In the genomic region with DNA sequence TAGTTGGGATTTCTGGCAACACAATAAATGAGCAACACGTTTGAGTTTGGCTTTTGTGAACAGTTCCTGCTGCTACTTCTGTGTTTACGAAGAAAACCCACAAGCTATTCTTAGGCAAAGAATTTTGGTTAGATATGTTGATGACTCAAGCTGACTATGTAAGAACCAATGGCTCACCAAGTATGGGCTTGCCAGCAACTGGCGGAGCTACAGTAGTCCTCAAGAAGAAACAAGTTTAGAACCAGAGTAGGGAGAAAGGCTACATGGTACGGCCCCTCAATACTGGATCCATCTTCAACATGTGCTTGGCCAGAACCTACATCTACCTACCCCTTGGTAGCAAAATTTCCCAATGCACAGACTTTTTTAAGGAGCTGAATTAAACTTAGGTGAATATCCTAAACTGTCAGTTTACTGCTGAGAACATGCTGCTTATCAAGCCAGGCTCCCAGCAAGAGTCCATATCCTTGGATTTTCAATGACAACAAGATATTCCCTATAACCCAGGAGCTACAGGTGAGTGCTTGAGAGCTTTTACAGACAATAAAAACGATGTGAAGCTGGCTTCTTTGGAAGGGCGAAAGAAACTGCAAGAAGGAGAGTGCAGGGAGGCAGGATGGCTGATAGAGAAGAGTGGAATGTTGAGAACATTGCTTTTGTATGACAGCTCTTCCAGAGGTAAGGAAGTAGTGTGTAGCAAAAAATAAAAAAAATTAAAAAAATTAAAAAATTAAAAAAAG, we compare ENCODE assay signal across 8 cellular contexts.
DNase-seq lines count a peak whose midpoint lies in the region; ATAC-seq and TF ChIP-seq lines count a peak whose summit lies in the region.

No MANE protein-coding gene starts in this region.

- no peaks in the 10 kb centered on the region for H3K27me3 Mint-ChIP-seq in activated T-helper 2 cell treated with anti-CD3 and anti-CD28 coated beads, Interferon-gamma antibody, Interleukin-2, Interleukin-4, amounts not matched to agents 10 μg/mL and 5 μg/mL and 100 μg/mL, durations not matched to agents 14 hours and 24 hours and 36 hours (ENCODE audit: low read depth)
- H3K27me3 Mint-ChIP-seq in immature natural killer cell (ENCODE audit: low read depth in 3 of 3), result peaks cover 0 to 2% (median 0%) of the 10 kb centered on the region in 3 donors

- H3K9me3 ChIP-seq in iPS-20b (ENCODE audit: insufficient read depth, low read depth, low read length) (no peaks in the 10 kb centered on the region), tibial nerve (no peaks in the 10 kb centered on the region)

- H3K36me3 ChIP-seq in iPS-20b (ENCODE audit: insufficient read depth, low read depth, low read length) (no peaks in the 10 kb centered on the region), tibial nerve (no peaks in the 10 kb centered on the region)

- intact Hi-C loops in activated T-helper 2 cell treated with anti-CD3 and anti-CD28 coated beads, Interferon-gamma antibody, Interleukin-2, Interleukin-4, amounts not matched to agents 10 μg/mL and 5 μg/mL and 100 μg/mL, durations not matched to agents 14 hours and 24 hours and 36 hours (cut with micrococcal nuclease), result loop anchor here (2.0 to 5.0 kb wide), 5 partner anchors 37 to 312 kb away; no protein-coding TSS in a partner anchor

- H3K4me1 ChIP-seq in iPS-20b (ENCODE audit: insufficient read depth, low read length) (peaks cover 20% of the 10 kb centered on the region), tibial nerve (peaks cover 0 to 69% (median 15%) of the 10 kb centered on the region in 4 donors)

- H3K27ac ChIP-seq in iPS-20b (ENCODE audit: low read length) (peak overlapping the region; percentile 8), tibial nerve (peak overlapping the region in 2 of 4 donors; percentile 51 to 64)

- peaks cover 79% of the 10 kb centered on the region for H3K4me1 Mint-ChIP-seq in activated T-helper 2 cell treated with anti-CD3 and anti-CD28 coated beads, Interferon-gamma antibody, Interleukin-2, Interleukin-4, amounts not matched to agents 10 μg/mL and 5 μg/mL and 100 μg/mL, durations not matched to agents 14 hours and 24 hours and 36 hours (ENCODE audit: low read depth)
- H3K4me1 Mint-ChIP-seq in immature natural killer cell, result peaks cover 17 to 19% of the 10 kb centered on the region in 2 donors

- no peaks in the 10 kb centered on the region for H3K9me3 Mint-ChIP-seq in activated T-helper 2 cell treated with anti-CD3 and anti-CD28 coated beads, Interferon-gamma antibody, Interleukin-2, Interleukin-4, amounts not matched to agents 10 μg/mL and 5 μg/mL and 100 μg/mL, durations not matched to agents 14 hours and 24 hours and 36 hours
- H3K9me3 Mint-ChIP-seq in immature natural killer cell, result no peaks in the 10 kb centered on the region

- peak; percentile 90 for ATAC-seq in GM19351 (IDR thresholded peaks at IDR 0.05; ENCODE audit: unreplicated experiment)
- ATAC-seq in HG03558 (IDR thresholded peaks at IDR 0.05; ENCODE audit: extremely low read depth, unreplicated experiment), result peak; percentile 53
- no peak for ATAC-seq in GM19324 (IDR thresholded peaks at IDR 0.05; ENCODE audit: low FRiP score, unreplicated experiment)

- 41 to 48% methylated on average over 6 of the region's 6 CpGs for WGBS in tibial nerve, 2 donors

- H3K36me3 Mint-ChIP-seq in activated T-helper 2 cell treated with anti-CD3 and anti-CD28 coated beads, Interferon-gamma antibody, Interleukin-2, Interleukin-4, amounts not matched to agents 10 μg/mL and 5 μg/mL and 100 μg/mL, durations not matched to agents 14 hours and 24 hours and 36 hours (ENCODE audit: low read depth), result peaks cover 34% of the 10 kb centered on the region
- peaks cover 4 to 19% (median 7%) of the 10 kb centered on the region in 3 donors for H3K36me3 Mint-ChIP-seq in immature natural killer cell

- H3K27me3 ChIP-seq in iPS-20b (ENCODE audit: insufficient read depth, low read length), result no peaks in the 10 kb centered on the region
- no peaks in the 10 kb centered on the region for H3K27me3 ChIP-seq in tibial nerve

- H3K4me3 ChIP-seq in iPS-20b (ENCODE audit: low read length) (peak overlapping the region; percentile 39), tibial nerve (no peak overlapping the region)

- TF ChIP-seq EP300 in tibial nerve (IDR thresholded peaks at IDR 0.05), result peak in 1 of 2 donors; percentile 57

- TF ChIP-seq CTCF in AG09319 (IDR thresholded peaks at IDR 0.05; ENCODE audit: low read depth, low read length) (no peak), tibial nerve (IDR thresholded peaks at IDR 0.05) (no peak)

- no peak for TF ChIP-seq POLR2A in tibial nerve (IDR thresholded peaks at IDR 0.05)

- no peak overlapping the region for H3K27ac Mint-ChIP-seq in activated T-helper 2 cell treated with anti-CD3 and anti-CD28 coated beads, Interferon-gamma antibody, Interleukin-2, Interleukin-4, amounts not matched to agents 10 μg/mL and 5 μg/mL and 100 μg/mL, durations not matched to agents 14 hours and 24 hours and 36 hours
- H3K27ac Mint-ChIP-seq in immature natural killer cell, result peak overlapping the region in 2 of 6 donors; percentile 7 to 16

- DNase-seq in AG09319 (ENCODE audit: extremely low read depth, low read depth) (peak; percentile 81), tibial nerve (ENCODE audit: low spot score in 2 of 2) (peak; percentile 16 to 39), immature natural killer cell (no peak)
- peak; percentile 23 for DNase-seq in activated T-helper 2 cell treated with anti-CD3 and anti-CD28 coated beads, Interferon-gamma antibody, Interleukin-2, Interleukin-4, amounts not matched to agents 10 μg/mL and 5 μg/mL and 100 μg/mL, durations not matched to agents 14 hours and 24 hours and 36 hours (ENCODE audit: low spot score)

- peak overlapping the region; percentile 32; the same call in 1 of the 2 replicates for H3K9ac ChIP-seq in iPS-20b (ENCODE audit: low read depth, low read length)

- peak overlapping the region; percentile 60 for H3K4me3 Mint-ChIP-seq in activated T-helper 2 cell treated with anti-CD3 and anti-CD28 coated beads, Interferon-gamma antibody, Interleukin-2, Interleukin-4, amounts not matched to agents 10 μg/mL and 5 μg/mL and 100 μg/mL, durations not matched to agents 14 hours and 24 hours and 36 hours (ENCODE audit: low read depth)
- no peak overlapping the region for H3K4me3 Mint-ChIP-seq in immature natural killer cell

Comparison
In these comparisons a context has a peak if more than half of its experiments do, and no peak if none do; other contexts are left out.
1. DNase-seq: peak in AG09319 (single experiment), activated T-helper 2 cell treated with anti-CD3 and anti-CD28 coated beads, Interferon-gamma antibody, Interleukin-2, Interleukin-4, amounts not matched to agents 10 μg/mL and 5 μg/mL and 100 μg/mL, durations not matched to agents 14 hours and 24 hours and 36 hours (single experiment) and tibial nerve (2 of 2); none in immature natural killer cell (0 of 3).